In the genomic region with DNA sequence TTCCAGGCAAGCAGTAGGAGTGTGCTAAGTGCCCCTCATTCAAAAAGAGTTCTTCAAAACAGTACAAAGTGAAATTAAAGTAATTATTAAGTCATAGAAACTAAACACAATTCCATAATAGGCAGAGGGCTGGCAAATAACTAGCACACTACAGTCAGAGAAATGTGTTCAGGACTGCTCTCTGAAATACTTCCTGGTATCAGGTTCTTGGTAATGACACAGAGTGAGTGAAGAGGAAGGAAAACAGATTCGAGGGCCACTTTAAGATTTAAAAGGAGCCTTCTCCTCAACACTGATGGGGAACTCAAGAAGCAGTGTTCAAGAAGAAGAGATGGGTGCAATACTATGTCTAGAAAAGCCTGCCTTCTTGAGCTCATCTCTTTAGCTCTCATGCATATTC, we compare ENCODE assay signal across 20 cellular contexts.
DNase-seq lines count a peak whose midpoint lies in the region; ATAC-seq and TF ChIP-seq lines count a peak whose summit lies in the region.
"Had no signal": no experiment of that assay in that cellular context is flagged by ENCODE, and none has a peak within 500 bp of the region (broad histone marks: within the 10 kb centered on the region; RNA-seq: fewer than 3 reads in every experiment).

No MANE protein-coding gene starts in this region.

- H2AK5ac ChIP-seq in trophoblast cell (ENCODE audit: low read length): no peak overlapping the region

- H3K14ac ChIP-seq in trophoblast cell (ENCODE audit: low read length): no peak overlapping the region

- H3K18ac ChIP-seq in trophoblast cell (ENCODE audit: low read length): no peak overlapping the region

- DNase-seq in NCI-H1105 treated with DMSO at 0.1 percent for 48 hours (lab: John Stamatoyannopoulos, UW): peak; percentile 93
- peak; percentile 15 for DNase-seq in NCI-H510A (lab: John Stamatoyannopoulos, UW)
- peak; percentile 43 for DNase-seq in kidney tubule cell (ENCODE audit: low spot score)
- DNase-seq in upper lobe of left lung: no peak
- DNase-seq in activated CD8-positive, alpha-beta memory T cell treated with anti-CD3 and anti-CD28 coated beads for 24 hours: no peak
- DNase-seq in NK-92 treated with Interleukin-12 subunit alpha and Interleukin-12 subunit beta, amount 100 ng/mL, for 24 hours (lab: John Stamatoyannopoulos, UW): no peak
- no peak for DNase-seq in trophoblast cell
- DNase-seq in GOT3 (lab: John Stamatoyannopoulos, UW): no peak
- DNase-seq: activated CD4-positive, alpha-beta T cell treated with anti-CD3 and anti-CD28 coated beads for 36 hours; activated naive CD4-positive, alpha-beta T cell treated with Interleukin-2 at 50 U/mL for 16 hours; activated T-cell treated with anti-CD3 and anti-CD28 coated beads, Interleukin-2, amount 50 U/mL, for 24 hours; adrenal gland; NCI-H345; PC-3; Right ventricle myocardium superior; sigmoid colon; stimulated activated CD4-positive, alpha-beta T cell treated with anti-CD3 and anti-CD28 coated beads, Interleukin-4, amount 100 ng/mL, for 4 hours had no signal

- no peak overlapping the region for H4K12ac ChIP-seq in trophoblast cell (ENCODE audit: low read depth, low read length)

- no peaks in the 10 kb centered on the region for H3K36me3 ChIP-seq in upper lobe of left lung
- H3K36me3 ChIP-seq in trophoblast cell (ENCODE audit: control insufficient read depth in 1 of 2, insufficient read depth in 2 of 2, low read length in 2 of 2): no peaks in the 10 kb centered on the region
- H3K36me3 ChIP-seq: adrenal gland, sigmoid colon, suprapubic skin had no signal

- no peak overlapping the region for H4K8ac ChIP-seq in trophoblast cell (ENCODE audit: low read depth, low read length)

- no peak overlapping the region for H2BK120ac ChIP-seq in trophoblast cell (ENCODE audit: insufficient read depth, low read length, poor library complexity)

- TF ChIP-seq CTCF in upper lobe of left lung (IDR thresholded peaks at IDR 0.05): no peak

- peak in 1 of 4 donors; percentile 75 for TF ChIP-seq EP300 in upper lobe of left lung (IDR thresholded peaks at IDR 0.05)

- H3K79me2 ChIP-seq in trophoblast cell (ENCODE audit: control insufficient read depth, insufficient read depth, low read length, poor library complexity): no peaks in the 10 kb centered on the region

- no peak overlapping the region for H3K27ac ChIP-seq in upper lobe of left lung
- H3K27ac ChIP-seq in trophoblast cell (ENCODE audit: low read depth, low read length): no peak overlapping the region
- H3K27ac ChIP-seq: adrenal gland, KMS-11, sigmoid colon, suprapubic skin had no signal

- no peak overlapping the region for H3K4me3 ChIP-seq in upper lobe of left lung
- H3K4me3 ChIP-seq in trophoblast cell (ENCODE audit: low read depth, low read length): no peak overlapping the region
- H3K4me3 ChIP-seq: adrenal gland, sigmoid colon, suprapubic skin had no signal

- H3K23ac ChIP-seq in trophoblast cell (ENCODE audit: low read length): no peak overlapping the region

- H3K9ac ChIP-seq in trophoblast cell (ENCODE audit: low read length): no peak overlapping the region
- H3K9ac ChIP-seq: KMS-11 had no signal

- no peak overlapping the region for H2BK5ac ChIP-seq in trophoblast cell (ENCODE audit: low read depth, low read length, poor library complexity)

- no peak overlapping the region for H3K4me2 ChIP-seq in trophoblast cell (ENCODE audit: low read length)
- H3K4me2 ChIP-seq: KMS-11 had no signal

- H3K4me1 ChIP-seq in upper lobe of left lung (peaks cover 0 to 3% (median 0%) of the 10 kb centered on the region in 4 donors), trophoblast cell (ENCODE audit: control insufficient read depth in 1 of 2, insufficient read depth in 2 of 2, low read length in 2 of 2) (no peaks in the 10 kb centered on the region)
- H3K4me1 ChIP-seq: adrenal gland had no signal

- no peak overlapping the region for H2AFZ ChIP-seq in trophoblast cell (ENCODE audit: insufficient read depth, low read length, poor library complexity)

- no peaks in the 10 kb centered on the region for H3K79me1 ChIP-seq in trophoblast cell (ENCODE audit: low read length)

- no peak overlapping the region for H2BK12ac ChIP-seq in trophoblast cell (ENCODE audit: low read length)

- no peak overlapping the region for H4K91ac ChIP-seq in trophoblast cell (ENCODE audit: low read depth, low read length)

- peak; percentile 46 to 79 for ATAC-seq in upper lobe of left lung (ENCODE audit: low FRiP score in 2 of 2)
- ATAC-seq: activated CD4-positive, alpha-beta T cell treated with anti-CD3 and anti-CD28 coated beads for 36 hours; PC-3; stimulated activated memory B cell treated with anti-CD40 and anti-IgM and Interleukin-4, amounts not matched to agents 10 μg/mL and 1 μg/mL and 100 μg/mL, for 72 hours had no signal

- H3K27me3 ChIP-seq in upper lobe of left lung (no peaks in the 10 kb centered on the region), trophoblast cell (ENCODE audit: insufficient read depth, low read length) (no peaks in the 10 kb centered on the region)
- H3K27me3 ChIP-seq: adrenal gland, sigmoid colon, suprapubic skin had no signal

- 14 to 25% methylated on average over 1 of the region's 1 CpG for WGBS in upper lobe of left lung, 2 donors
- WGBS in trophoblast cell (ENCODE audit: extremely low coverage, insufficient coverage, insufficient read length): no CpG with 5 or more reads among the region's 1 CpG

- H3K9me3 ChIP-seq in upper lobe of left lung: no peaks in the 10 kb centered on the region
- H3K9me3 ChIP-seq in trophoblast cell (ENCODE audit: insufficient read depth, low read depth, low read length): no peaks in the 10 kb centered on the region
- H3K9me3 ChIP-seq: adrenal gland, suprapubic skin had no signal

- TF ChIP-seq POLR2A in upper lobe of left lung (IDR thresholded peaks at IDR 0.05): no peak

- H3K4ac ChIP-seq in trophoblast cell (ENCODE audit: low read depth, low read length): no peak overlapping the region

Comparison
In these comparisons a context has a peak if more than half of its experiments do, and no peak if none do; other contexts are left out.
1. DNase-seq: peak in NCI-H1105 treated with DMSO at 0.1 percent for 48 hours (single experiment), NCI-H510A (single experiment) and kidney tubule cell (single experiment); none in upper lobe of left lung (0 of 2), activated CD8-positive, alpha-beta memory T cell treated with anti-CD3 and anti-CD28 coated beads for 24 hours (single experiment), NK-92 treated with Interleukin-12 subunit alpha and Interleukin-12 subunit beta, amount 100 ng/mL, for 24 hours (single experiment), trophoblast cell (0 of 2) and GOT3 (single experiment).